22 cellular contexts compared by ENCODE assay signal in genomic region chr17:66146394-66146793, GRCh38. TPM values are rescaled to one million over a fixed set of nuclear protein-coding genes. Genes with fewer than 3 reads are reported as not detected.
DNase-seq lines count a peak whose midpoint lies in the region; ATAC-seq, FAIRE-seq and TF ChIP-seq lines count a peak whose summit lies in the region.
"Had no signal": no experiment of that assay in that cellular context is flagged by ENCODE, and none has a peak within 500 bp of the region (broad histone marks: within the 10 kb centered on the region; RNA-seq: fewer than 3 reads in every experiment).

No MANE protein-coding gene starts in this region.

- H3K27me3 ChIP-seq in IMR-90 (ENCODE audit: control insufficient read depth, insufficient read depth, low read length) (no peaks in the 10 kb centered on the region), K562 (ENCODE audit: control insufficient read depth in 2 of 2, insufficient read depth in 2 of 2, low read length in 2 of 2) (no peaks in the 10 kb centered on the region), pancreas (no peaks in the 10 kb centered on the region)
- H3K27me3 ChIP-seq: BLaER1 had no signal

- H2BK5ac ChIP-seq in IMR-90 (ENCODE audit: low read depth, low read length, poor library complexity, severe bottlenecking): no peak overlapping the region

- H3K23ac ChIP-seq in IMR-90 (ENCODE audit: low read depth, low read length): no peak overlapping the region

- no peak for DNase-seq in H54 (ENCODE audit: insufficient read length, low spot score)
- no peak for DNase-seq in IMR-90
- DNase-seq in NCI-H2171 treated with DMSO at 0.1 percent for 48 hours (lab: John Stamatoyannopoulos, UW): peak; percentile 64
- no peak for DNase-seq in K562 (ENCODE audit: extremely low read depth in 1 of 4, low spot score in 3 of 4)
- no peak for DNase-seq in effector memory CD8-positive, alpha-beta T cell
- no peak for DNase-seq in foreskin fibroblast
- DNase-seq in NCI-H1048 (lab: John Stamatoyannopoulos, UW): no peak
- no peak for DNase-seq in pancreas
- DNase-seq: Caco-2; CD4-positive, CD25-positive, alpha-beta regulatory T cell; CD8-positive, alpha-beta T cell; DMS53; DMS79 treated with DMSO at 0.1 percent for 48 hours; GF-D8; H7; HCEC 1CT had no signal

- dilution Hi-C loops in IMR-90 (cut with HindIII; ENCODE audit: low sequenced_read_pairs, unreplicated experiment): no loop called here

- H2BK20ac ChIP-seq in IMR-90 (ENCODE audit: low read depth, low read length): no peak overlapping the region

- H3K9ac ChIP-seq in IMR-90 (ENCODE audit: low read depth, low read length) (no peak overlapping the region), K562 (ENCODE audit: insufficient read depth in 1 of 2, low read depth in 2 of 2, low read length in 2 of 2) (no peak overlapping the region)
- H3K9ac ChIP-seq: BLaER1 had no signal

- no peaks in the 10 kb centered on the region for H3K36me3 ChIP-seq in IMR-90 (ENCODE audit: control insufficient read depth, insufficient read depth, low read length)
- no peaks in the 10 kb centered on the region for H3K36me3 ChIP-seq in K562 (ENCODE audit: control insufficient read depth, insufficient read depth, low read length)
- no peaks in the 10 kb centered on the region for H3K36me3 ChIP-seq in pancreas
- H3K36me3 ChIP-seq: BLaER1 had no signal

- no peak overlapping the region for H2BK120ac ChIP-seq in IMR-90 (ENCODE audit: low read depth, low read length)

- ATAC-seq in IMR-90 (ENCODE audit: low read depth): no peak
- no peak for ATAC-seq in K562
- ATAC-seq in effector memory CD8-positive, alpha-beta T cell (replicated peaks): no peak
- no peak for ATAC-seq in pancreas
- ATAC-seq: CD8-positive, alpha-beta T cell; GM23338 had no signal

- intact Hi-C loops in IMR-90 (cut with micrococcal nuclease) (no loop called here), K562 (cut with micrococcal nuclease) (no loop called here), pancreas (cut with DNase I) (no loop called here)

- H3K4me1 ChIP-seq in IMR-90 (ENCODE audit: control insufficient read depth, insufficient read depth, low read length) (no peaks in the 10 kb centered on the region), K562 (replicated peaks in 1 of 2; ENCODE audit: control insufficient read depth in 2 of 2, insufficient read depth in 2 of 2, low read length in 2 of 2) (no peaks in the 10 kb centered on the region), pancreas (no peaks in the 10 kb centered on the region)
- H3K4me1 ChIP-seq: Caco-2 had no signal

- in situ Hi-C loops in IMR-90 (cut with MboI; ENCODE audit: low sequenced_read_pairs): no loop called here
- in situ Hi-C loops in K562 (cut with MboI): no loop called here

- CTCF ChIA-PET in IMR-90 (lab: Yijun Ruan, JAX): no interaction called here
- CTCF ChIA-PET in K562 (lab: Yijun Ruan, JAX; ENCODE audit: low intra/inter-chr PET ratio): no interaction called here

- H2AK9ac ChIP-seq in IMR-90 (replicated peaks; ENCODE audit: low read depth, low read length, poor library complexity): no peak overlapping the region

- H2AFZ ChIP-seq in IMR-90 (replicated peaks; ENCODE audit: low read length, poor library complexity): no peak overlapping the region
- H2AFZ ChIP-seq in K562 (ENCODE audit: low read depth, low read length): no peak overlapping the region
- H2AFZ ChIP-seq: GM23338 had no signal

- peak; percentile 75 for FAIRE-seq in H54 (lab: Jason Lieb, UNC)
- no peak for FAIRE-seq in K562 (lab: Jason Lieb, UNC)
- no peak for FAIRE-seq in pancreas (lab: Jason Lieb, UNC)
- FAIRE-seq: GM12891, GM18507 had no signal

- TF ChIP-seq RAD21 in IMR-90 (IDR thresholded peaks at IDR 0.05; ENCODE audit: low read length): no peak
- TF ChIP-seq RAD21 in K562 (CRISPR knock-in tag; conservative IDR thresholded peaks at IDR 0.05 in 1 of 2, IDR thresholded peaks at IDR 0.05 in 1 of 2): no peak

- no peak overlapping the region for H3K56ac ChIP-seq in IMR-90 (ENCODE audit: extremely low read depth, insufficient read depth, low read length)

- H3K4me3 ChIP-seq in IMR-90 (ENCODE audit: insufficient read depth, low read depth, low read length) (no peak overlapping the region), K562 (no peak overlapping the region), foreskin fibroblast (ENCODE audit: low read depth in 1 of 2, low read length in 2 of 2) (no peak overlapping the region), pancreas (no peak overlapping the region)
- H3K4me3 ChIP-seq: BLaER1, GM23338 had no signal

- H3K27ac ChIP-seq in IMR-90 (ENCODE audit: insufficient read depth, low read length) (no peak overlapping the region), K562 (ENCODE audit: extremely low read depth, low read depth, low read length) (no peak overlapping the region), pancreas (no peak overlapping the region)
- H3K27ac ChIP-seq: BLaER1, C4-2B had no signal

- TF ChIP-seq CTCF in IMR-90 (conservative IDR thresholded peaks at IDR 0.05; ENCODE audit: low read depth, low read length): no peak
- TF ChIP-seq CTCF in K562 (IDR thresholded peaks at IDR 0.05 in 2 of 3, conservative IDR thresholded peaks at IDR 0.05 in 1 of 3; ENCODE audit: insufficient read depth in 2 of 3, low read depth in 1 of 3, low read length in 3 of 3): no peak
- TF ChIP-seq CTCF in foreskin fibroblast (IDR thresholded peaks at IDR 0.05; ENCODE audit: low read depth, low read length): no peak
- TF ChIP-seq CTCF in pancreas (IDR thresholded peaks at IDR 0.05): no peak

- no peak overlapping the region for H3K27ac Mint-ChIP-seq in effector memory CD8-positive, alpha-beta T cell
- H3K27ac Mint-ChIP-seq: B cell; CD4-positive, CD25-positive, alpha-beta regulatory T cell; CD8-positive, alpha-beta T cell; GM23338 had no signal

- H4K91ac ChIP-seq in IMR-90 (ENCODE audit: insufficient read depth, low read depth, low read length): no peak overlapping the region

- no peaks in the 10 kb centered on the region for H3K79me2 ChIP-seq in K562 (ENCODE audit: control insufficient read depth, insufficient read depth, low read length)

- H3K4me1 Mint-ChIP-seq in effector memory CD8-positive, alpha-beta T cell (ENCODE audit: low read depth in 2 of 2): no peaks in the 10 kb centered on the region
- H3K4me1 Mint-ChIP-seq: GM23338 had no signal

- H3K4me2 ChIP-seq in IMR-90 (ENCODE audit: low read depth, low read length) (no peak overlapping the region), K562 (ENCODE audit: insufficient read depth, low read length) (no peak overlapping the region)
- H3K4me2 ChIP-seq: BLaER1, GM23338 had no signal

- H4K20me1 ChIP-seq in IMR-90 (ENCODE audit: insufficient read depth, low read length) (no peaks in the 10 kb centered on the region), K562 (replicated peaks; ENCODE audit: control insufficient read depth, insufficient read depth, low read length) (no peaks in the 10 kb centered on the region)
- H4K20me1 ChIP-seq: BLaER1 had no signal

- H3K9me3 ChIP-seq in IMR-90 (ENCODE audit: control insufficient read depth, insufficient read depth, low read length) (no peaks in the 10 kb centered on the region), K562 (replicated peaks; ENCODE audit: control insufficient read depth, insufficient read depth, low read depth, low read length) (no peaks in the 10 kb centered on the region), pancreas (no peaks in the 10 kb centered on the region)
- H3K9me3 ChIP-seq: BLaER1 had no signal

- H3K36me3 Mint-ChIP-seq in effector memory CD8-positive, alpha-beta T cell (ENCODE audit: insufficient read depth): no peaks in the 10 kb centered on the region
- H3K36me3 Mint-ChIP-seq: CD4-positive, CD25-positive, alpha-beta regulatory T cell; CD8-positive, alpha-beta T cell had no signal

- no peak overlapping the region for H4K5ac ChIP-seq in IMR-90 (ENCODE audit: low read depth, low read length)

- no peak overlapping the region for H2AK5ac ChIP-seq in IMR-90 (ENCODE audit: low read depth, low read length)

- no peaks in the 10 kb centered on the region for H3K79me1 ChIP-seq in IMR-90 (ENCODE audit: low read depth in 1 of 2, low read length in 2 of 2)

- H3K27me3 Mint-ChIP-seq in effector memory CD8-positive, alpha-beta T cell: no peaks in the 10 kb centered on the region
- H3K27me3 Mint-ChIP-seq: B cell; CD4-positive, CD25-positive, alpha-beta regulatory T cell had no signal

- no CpG with 5 or more reads among the region's 4 CpGs for WGBS in IMR-90 (ENCODE audit: extremely low coverage in 2 of 2, insufficient read length in 1 of 2), 2 experiments
- under 1% methylated on average over 4 of the region's 4 CpGs for WGBS in K562 (ENCODE audit: insufficient coverage, low coverage, missing lambda C conversion rate)
- WGBS in pancreas, 2 donors: 95 to 97% methylated on average over 4 of the region's 4 CpGs

- H3K18ac ChIP-seq in IMR-90 (ENCODE audit: low read depth, low read length): no peak overlapping the region

- H3K9me1 ChIP-seq in IMR-90 (ENCODE audit: insufficient read depth, low read length): no peaks in the 10 kb centered on the region
- H3K9me1 ChIP-seq in K562 (ENCODE audit: control insufficient read depth, insufficient read depth, low read length): no peaks in the 10 kb centered on the region

- H3K4ac ChIP-seq in IMR-90 (ENCODE audit: low read depth, low read length): no peak overlapping the region

- no peak overlapping the region for H3K4me3 Mint-ChIP-seq in effector memory CD8-positive, alpha-beta T cell
- H3K4me3 Mint-ChIP-seq: B cell; CD4-positive, CD25-positive, alpha-beta regulatory T cell; CD8-positive, alpha-beta T cell; GM23338 had no signal

- H2BK15ac ChIP-seq in IMR-90 (ENCODE audit: low read depth, low read length): no peak overlapping the region

- POLR2A ChIA-PET in IMR-90 (lab: Charles Lee; ENCODE audit: unreplicated experiment): no interaction called here
- POLR2A ChIA-PET in K562 (lab: Yijun Ruan, JAX): no interaction called here

- H3K9me3 Mint-ChIP-seq in effector memory CD8-positive, alpha-beta T cell: no peaks in the 10 kb centered on the region
- H3K9me3 Mint-ChIP-seq: CD8-positive, alpha-beta T cell; GM23338 had no signal

- no peak overlapping the region for H3K14ac ChIP-seq in IMR-90 (replicated peaks; ENCODE audit: low read depth, low read length)

- TF ChIP-seq POLR2A in H54 (IDR thresholded peaks at IDR 0.05; ENCODE audit: low read depth, low read length) (no peak), IMR-90 (IDR thresholded peaks at IDR 0.05; ENCODE audit: low read depth, low read length) (no peak), K562 (conservative IDR thresholded peaks at IDR 0.05) (no peak)

- no TSS peak for BruUV-seq in IMR-90 (replicated peaks; lab: Mats Ljungman, UMichigan)
- no TSS peak for BruUV-seq in K562 (replicated peaks; lab: Mats Ljungman, UMichigan)

- TF ChIP-seq EP300 in K562 (IDR thresholded peaks at IDR 0.05; ENCODE audit: low read length): no peak

- no peak overlapping the region for H4K8ac ChIP-seq in IMR-90 (ENCODE audit: low read depth in 2 of 2, low read length in 2 of 2)

RNA-seq across cellular contexts. Expression of gene CEP112, which starts 45.5 kb away (rescaled TPM):
- total RNA-seq in IMR-90 (2012; rRNA removed) (3.6 and 5.6 TPM in 2 replicates), K562 (2014; rRNA removed) (not detected in 2 replicates), K562 (2014; rRNA removed; fragmentation: Illumina TruSeq; extraction: Trizol) (not detected in 2 replicates), K562 (2015; rRNA removed; fragmentation: Illumina TruSeq; extraction: Trizol) (not detected in 2 replicates), K562 (2021) (not detected in 2 replicates), pancreas (10 to 100 TPM in 3 of 6 donors, 1 to 10 TPM in 3; 8.4 to 11.4 (median 10.2) TPM)
- polyA plus RNA-seq in IMR-90 (2012; rRNA removed) (2.5 and 3.0 TPM in 2 replicates), K562 (2011; rRNA removed) (not detected in 2 replicates), K562 (2014; fragmentation: Illumina TruSeq; extraction: Trizol) (not detected in 2 replicates), K562 (2014; fragmentation: Nextera tagmentation; extraction: Ambion mirVana) (not detected), K562 (2014; rRNA removed) (0.84 TPM in 1 of 2 replicates, not detected in the other), pancreas (1 to 10 TPM; 8.8 to 9.8 TPM)
- 0.45 and 2.4 TPM in 2 replicates for polyA plus RNA-seq in IMR-90 (2012; cell fraction: cytosol; rRNA removed)
- polyA plus RNA-seq in IMR-90 (2012; cell fraction: nucleus; rRNA removed; ENCODE audit: low replicate concordance): 0.27 and 1.8 TPM in 2 replicates
- not detected in 2 replicates for total RNA-seq in K562 (2011; cell fraction: chromatin; rRNA removed; ENCODE audit: low replicate concordance)
- total RNA-seq in K562 (2011; cell fraction: nucleolus; rRNA removed): not detected in 2 replicates
- not detected in 2 replicates for total RNA-seq in K562 (2011; cell fraction: nucleoplasm; rRNA removed)
- polyA plus RNA-seq in K562 (2011; cell fraction: cytosol; rRNA removed): not detected in 2 replicates
- not detected in 2 replicates for polyA plus RNA-seq in K562 (2011; cell fraction: nucleus; rRNA removed)
- 0.06 and 0.16 TPM in 2 replicates for polyA plus RNA-seq in K562 (2012)
- not detected in 2 replicates for polyA minus RNA-seq in K562 (2011; rRNA and poly(A)+ RNA removed)
- polyA minus RNA-seq in K562 (2011; cell fraction: cytosol; rRNA and poly(A)+ RNA removed): not detected in 2 replicates
- polyA minus RNA-seq in K562 (2011; cell fraction: nucleus; rRNA and poly(A)+ RNA removed): not detected in 2 replicates
